10 cellular contexts compared by ENCODE assay signal in the genomic region with DNA sequence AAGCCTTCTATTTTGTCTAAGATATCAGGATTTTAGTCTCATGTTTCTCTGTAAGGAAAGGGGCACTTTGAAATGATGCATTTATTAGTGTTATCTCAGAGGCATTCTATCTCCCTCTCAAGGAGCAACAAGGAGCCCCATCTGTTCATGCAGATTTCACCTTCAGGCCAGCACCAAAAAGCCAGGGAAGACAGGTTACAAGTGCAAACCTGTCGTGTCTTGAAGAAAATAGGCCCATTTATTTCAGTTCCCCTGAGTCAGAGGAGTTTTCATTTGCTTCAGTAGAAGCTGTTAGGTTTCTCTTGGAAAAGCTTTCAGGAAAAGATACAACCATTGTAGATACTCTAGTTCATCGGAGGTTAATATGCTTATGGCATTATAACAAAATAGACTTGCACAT.
DNase-seq lines count a peak whose midpoint lies in the region; ATAC-seq and TF ChIP-seq lines count a peak whose summit lies in the region.
"Had no signal": no experiment of that assay in that cellular context is flagged by ENCODE, and none has a peak within 500 bp of the region (broad histone marks: within the 10 kb centered on the region; RNA-seq: fewer than 3 reads in every experiment).

No MANE protein-coding gene starts in this region.

- ATAC-seq in left ventricle myocardium superior (no peak), HG03342 (IDR thresholded peaks at IDR 0.05; ENCODE audit: unreplicated experiment) (no peak), HG02938 (IDR thresholded peaks at IDR 0.05; ENCODE audit: unreplicated experiment) (no peak)

- no peak overlapping the region for H3K9ac ChIP-seq in neural cell (ENCODE audit: low read length)
- H3K9ac ChIP-seq: GM23248 had no signal

- TF ChIP-seq EP300 in neural cell (conservative IDR thresholded peaks at IDR 0.05; ENCODE audit: poor library complexity, severe bottlenecking), result peak; percentile 36

- H3K79me2 ChIP-seq in neural cell (replicated peaks; ENCODE audit: insufficient read depth, low read length), result no peaks in the 10 kb centered on the region

- H4K20me1 ChIP-seq in neural cell (ENCODE audit: insufficient read depth), result no peaks in the 10 kb centered on the region

- H3K4me2 ChIP-seq in neural cell (ENCODE audit: low read length), result peak overlapping the region; percentile 53

- no peak overlapping the region for H2AFZ ChIP-seq in neural cell (ENCODE audit: low read depth, low read length)
- H2AFZ ChIP-seq: GM23248 had no signal

- TF ChIP-seq CTCF in neural cell (IDR thresholded peaks at IDR 0.05; ENCODE audit: poor library complexity, severe bottlenecking), result no peak

- TF ChIP-seq RAD21 in neural cell (conservative IDR thresholded peaks at IDR 0.05), result no peak

- peak overlapping the region; percentile 24 for H3K4me3 ChIP-seq in neural cell (ENCODE audit: low read length)
- H3K4me3 ChIP-seq: GM23248 had no signal

- DNase-seq in NCI-H2171 (lab: John Stamatoyannopoulos, UW), result peak; percentile 56
- peak; percentile 37 for DNase-seq in NCI-H524 treated with DMSO at 0.1 percent for 48 hours (lab: John Stamatoyannopoulos, UW)
- peak; percentile 32 for DNase-seq in cerebellum (ENCODE audit: low spot score)
- DNase-seq in left ventricle myocardium superior, result no peak
- DNase-seq: CD4-positive, alpha-beta memory T cell; DMS53; GM23248 had no signal

- H3K27ac ChIP-seq in neural cell (ENCODE audit: low read length), result peak overlapping the region; percentile 46
- H3K27ac ChIP-seq: GM23248 had no signal

- H3K9me2 ChIP-seq in neural cell (ENCODE audit: insufficient read depth, low read length), result no peaks in the 10 kb centered on the region

- intact Hi-C loops in left ventricle myocardium superior (cut with micrococcal nuclease), result no loop called here

- no peaks in the 10 kb centered on the region for H3K36me3 ChIP-seq in neural cell (ENCODE audit: insufficient read depth, low read length)

- H3F3A ChIP-seq in neural cell (ENCODE audit: insufficient read depth, low read length, poor library complexity, severe bottlenecking), result no peaks in the 10 kb centered on the region

- no peaks in the 10 kb centered on the region for H3K9me3 ChIP-seq in neural cell (ENCODE audit: low read length)

- no peaks in the 10 kb centered on the region for H3K27me3 ChIP-seq in neural cell (ENCODE audit: insufficient read depth, low read depth, low read length)

TF ChIP-seq in neural cell, 6 proteins besides CTCF, POLR2A, EP300 and RAD21:
- TF ChIP-seq MXI1 (conservative IDR thresholded peaks at IDR 0.05; ENCODE audit: poor library complexity, severe bottlenecking), result no peak
- TF ChIP-seq, protein P1, sequence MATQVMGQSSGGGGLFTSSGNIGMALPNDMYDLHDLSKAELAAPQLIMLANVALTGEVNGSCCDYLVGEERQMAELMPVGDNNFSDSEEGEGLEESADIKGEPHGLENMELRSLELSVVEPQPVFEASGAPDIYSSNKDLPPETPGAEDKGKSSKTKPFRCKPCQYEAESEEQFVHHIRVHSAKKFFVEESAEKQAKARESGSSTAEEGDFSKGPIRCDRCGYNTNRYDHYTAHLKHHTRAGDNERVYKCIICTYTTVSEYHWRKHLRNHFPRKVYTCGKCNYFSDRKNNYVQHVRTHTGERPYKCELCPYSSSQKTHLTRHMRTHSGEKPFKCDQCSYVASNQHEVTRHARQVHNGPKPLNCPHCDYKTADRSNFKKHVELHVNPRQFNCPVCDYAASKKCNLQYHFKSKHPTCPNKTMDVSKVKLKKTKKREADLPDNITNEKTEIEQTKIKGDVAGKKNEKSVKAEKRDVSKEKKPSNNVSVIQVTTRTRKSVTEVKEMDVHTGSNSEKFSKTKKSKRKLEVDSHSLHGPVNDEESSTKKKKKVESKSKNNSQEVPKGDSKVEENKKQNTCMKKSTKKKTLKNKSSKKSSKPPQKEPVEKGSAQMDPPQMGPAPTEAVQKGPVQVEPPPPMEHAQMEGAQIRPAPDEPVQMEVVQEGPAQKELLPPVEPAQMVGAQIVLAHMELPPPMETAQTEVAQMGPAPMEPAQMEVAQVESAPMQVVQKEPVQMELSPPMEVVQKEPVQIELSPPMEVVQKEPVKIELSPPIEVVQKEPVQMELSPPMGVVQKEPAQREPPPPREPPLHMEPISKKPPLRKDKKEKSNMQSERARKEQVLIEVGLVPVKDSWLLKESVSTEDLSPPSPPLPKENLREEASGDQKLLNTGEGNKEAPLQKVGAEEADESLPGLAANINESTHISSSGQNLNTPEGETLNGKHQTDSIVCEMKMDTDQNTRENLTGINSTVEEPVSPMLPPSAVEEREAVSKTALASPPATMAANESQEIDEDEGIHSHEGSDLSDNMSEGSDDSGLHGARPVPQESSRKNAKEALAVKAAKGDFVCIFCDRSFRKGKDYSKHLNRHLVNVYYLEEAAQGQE (IDR thresholded peaks at IDR 0.05; ENCODE audit: borderline replicate concordance), result peak; percentile 45
TF ChIP-seq in neural cell: peak in this region for 1.
